ENCODE assay signal across 3 cellular contexts in genomic region chr12:12786716-12787601, GRCh38.
A peak's percentile ranks its signal among the peaks of the same experiment; 100 is the strongest.
TF ChIP-seq lines count a peak whose summit lies in the region.

No MANE protein-coding gene starts in this region.

TF ChIP-seq in GM12891, 5 proteins besides CTCF, POLR2A, EP300 and RAD21:
- peak; percentile 84 for TF ChIP-seq TAF1 (IDR thresholded peaks at IDR 0.05; ENCODE audit: low read depth, low read length)
- TF ChIP-seq PAX5 (IDR thresholded peaks at IDR 0.05; ENCODE audit: insufficient read depth, low read length, severe bottlenecking): no peak
- no peak for TF ChIP-seq SPI1 (IDR thresholded peaks at IDR 0.05; ENCODE audit: low read depth, low read length)
- peak; percentile 73 for TF ChIP-seq POLR2AphosphoS5 (IDR thresholded peaks at IDR 0.05; ENCODE audit: low read depth, low read length)
- TF ChIP-seq POU2F2 (IDR thresholded peaks at IDR 0.05; ENCODE audit: low read depth, low read length): peak; percentile 48; the same call in 1 of the 2 replicates

TF ChIP-seq in HCT116, 20 proteins besides CTCF, POLR2A, EP300 and RAD21:
- TF ChIP-seq YY1 (IDR thresholded peaks at IDR 0.05; ENCODE audit: extremely low read depth, insufficient replicate concordance, low read depth, low read length): no peak
- no peak for TF ChIP-seq SIN3A (IDR thresholded peaks at IDR 0.05; ENCODE audit: low read depth)
- no peak for TF ChIP-seq ZBTB33 (IDR thresholded peaks at IDR 0.05; ENCODE audit: extremely low read depth, insufficient replicate concordance, low read length)
- no peak for TF ChIP-seq ATF3 (IDR thresholded peaks at IDR 0.05)
- TF ChIP-seq, protein P1, sequence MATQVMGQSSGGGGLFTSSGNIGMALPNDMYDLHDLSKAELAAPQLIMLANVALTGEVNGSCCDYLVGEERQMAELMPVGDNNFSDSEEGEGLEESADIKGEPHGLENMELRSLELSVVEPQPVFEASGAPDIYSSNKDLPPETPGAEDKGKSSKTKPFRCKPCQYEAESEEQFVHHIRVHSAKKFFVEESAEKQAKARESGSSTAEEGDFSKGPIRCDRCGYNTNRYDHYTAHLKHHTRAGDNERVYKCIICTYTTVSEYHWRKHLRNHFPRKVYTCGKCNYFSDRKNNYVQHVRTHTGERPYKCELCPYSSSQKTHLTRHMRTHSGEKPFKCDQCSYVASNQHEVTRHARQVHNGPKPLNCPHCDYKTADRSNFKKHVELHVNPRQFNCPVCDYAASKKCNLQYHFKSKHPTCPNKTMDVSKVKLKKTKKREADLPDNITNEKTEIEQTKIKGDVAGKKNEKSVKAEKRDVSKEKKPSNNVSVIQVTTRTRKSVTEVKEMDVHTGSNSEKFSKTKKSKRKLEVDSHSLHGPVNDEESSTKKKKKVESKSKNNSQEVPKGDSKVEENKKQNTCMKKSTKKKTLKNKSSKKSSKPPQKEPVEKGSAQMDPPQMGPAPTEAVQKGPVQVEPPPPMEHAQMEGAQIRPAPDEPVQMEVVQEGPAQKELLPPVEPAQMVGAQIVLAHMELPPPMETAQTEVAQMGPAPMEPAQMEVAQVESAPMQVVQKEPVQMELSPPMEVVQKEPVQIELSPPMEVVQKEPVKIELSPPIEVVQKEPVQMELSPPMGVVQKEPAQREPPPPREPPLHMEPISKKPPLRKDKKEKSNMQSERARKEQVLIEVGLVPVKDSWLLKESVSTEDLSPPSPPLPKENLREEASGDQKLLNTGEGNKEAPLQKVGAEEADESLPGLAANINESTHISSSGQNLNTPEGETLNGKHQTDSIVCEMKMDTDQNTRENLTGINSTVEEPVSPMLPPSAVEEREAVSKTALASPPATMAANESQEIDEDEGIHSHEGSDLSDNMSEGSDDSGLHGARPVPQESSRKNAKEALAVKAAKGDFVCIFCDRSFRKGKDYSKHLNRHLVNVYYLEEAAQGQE (IDR thresholded peaks at IDR 0.05; ENCODE audit: low read depth): no peak
- TF ChIP-seq POLR2AphosphoS5 (IDR thresholded peaks at IDR 0.05; ENCODE audit: low read depth, low read length): peak; percentile 64
- no peak for TF ChIP-seq CEBPB (IDR thresholded peaks at IDR 0.05; ENCODE audit: low read depth)
- no peak for TF ChIP-seq EZH2phosphoT487 (IDR thresholded peaks at IDR 0.05; ENCODE audit: borderline replicate concordance)
- TF ChIP-seq MAX (IDR thresholded peaks at IDR 0.05): peak; percentile 83
- no peak for TF ChIP-seq FOSL1 (IDR thresholded peaks at IDR 0.05; ENCODE audit: low read depth)
- no peak for TF ChIP-seq TCF7L2 (IDR thresholded peaks at IDR 0.05; ENCODE audit: borderline replicate concordance, extremely low read depth, insufficient read depth, insufficient read length)

TF ChIP-seq in GM12878, 131 proteins besides CTCF, POLR2A, EP300 and RAD21 (continues in another document):
- TF ChIP-seq NFIC (IDR thresholded peaks at IDR 0.05; ENCODE audit: low read depth, low read length) (no peak), MXI1 (IDR thresholded peaks at IDR 0.05; ENCODE audit: low read depth, low read length) (peak; percentile 73), MAX (IDR thresholded peaks at IDR 0.05; ENCODE audit: low read depth, low read length) (peak; percentile 80; the same call in 1 of the 2 replicates), DPF2 (IDR thresholded peaks at IDR 0.05) (peak; percentile 37; the same call in 1 of the 2 replicates), E2F4 (IDR thresholded peaks at IDR 0.05; ENCODE audit: low read depth, low read length) (no peak), POLR2AphosphoS2 (IDR thresholded peaks at IDR 0.05; ENCODE audit: low read depth, low read length) (peak; percentile 78; the same call in 1 of the 2 replicates), TCF3 (IDR thresholded peaks at IDR 0.05; ENCODE audit: borderline replicate concordance, insufficient read depth, low read depth, low read length) (peak; percentile 82), IKZF2 (IDR thresholded peaks at IDR 0.05) (peak in 1 of 2 experiments; percentile 36; a peak in 1 of 4 replicates), MYC (IDR thresholded peaks at IDR 0.05; ENCODE audit: insufficient read depth, insufficient read length, insufficient replicate concordance, low read length, severe bottlenecking) (no peak), HDGF (IDR thresholded peaks at IDR 0.05) (no peak), YY1 (IDR thresholded peaks at IDR 0.05; ENCODE audit: low read depth, low read length) (peak; percentile 92), RB1 (IDR thresholded peaks at IDR 0.05; ENCODE audit: borderline replicate concordance) (0 out of 2 replicates have a peak, but pooled peaks have one; percentile 76), SMAD5 (IDR thresholded peaks at IDR 0.05; ENCODE audit: low read depth) (peak; percentile 32; the same call in 1 of the 2 replicates), RELA (IDR thresholded peaks at IDR 0.05; ENCODE audit: borderline replicate concordance, partially characterized antibody) (no peak), GABPA (IDR thresholded peaks at IDR 0.05; ENCODE audit: low read depth) (no peak), SMARCA5 (IDR thresholded peaks at IDR 0.05) (no peak), POU2F2 (IDR thresholded peaks at IDR 0.05; ENCODE audit: borderline replicate concordance, low read depth, low read length) (peak; percentile 53; the same call in 2 of the 3 replicates), NR2C2 (IDR thresholded peaks at IDR 0.05; ENCODE audit: borderline replicate concordance, control insufficient read depth, insufficient read length, low read depth) (no peak), POLR2AphosphoS5 (IDR thresholded peaks at IDR 0.05; ENCODE audit: low read length) (peak; percentile 84; the same call in 1 of the 2 replicates), SUPT20H (IDR thresholded peaks at IDR 0.05; ENCODE audit: borderline replicate concordance, control insufficient read depth, low read depth, low read length) (no peak), MLLT1 (IDR thresholded peaks at IDR 0.05) (peak; percentile 39; the same call in 1 of the 2 replicates), IKZF1 (conservative IDR thresholded peaks at IDR 0.05) (peak; percentile 100), TAF1 (IDR thresholded peaks at IDR 0.05; ENCODE audit: borderline replicate concordance, low read depth, low read length) (peak; percentile 68; the same call in 1 of the 2 replicates), KLF5 (IDR thresholded peaks at IDR 0.05; ENCODE audit: partially characterized antibody) (peak; percentile 45), ZNF207 (IDR thresholded peaks at IDR 0.05; ENCODE audit: borderline replicate concordance) (peak; percentile 87; the same call in 1 of the 2 replicates), FOS (IDR thresholded peaks at IDR 0.05; ENCODE audit: borderline replicate concordance, extremely low read depth, insufficient read length) (no peak), RCOR1 (conservative IDR thresholded peaks at IDR 0.05; ENCODE audit: low read depth, low read length) (no peak), BACH1 (IDR thresholded peaks at IDR 0.05; ENCODE audit: borderline replicate concordance) (0 out of 2 replicates have a peak, but pooled peaks have one; percentile 55), BHLHE40 (IDR thresholded peaks at IDR 0.05; ENCODE audit: borderline replicate concordance in 1 of 2, low read depth in 2 of 2, low read length in 1 of 2) (peak in 1 of 2 experiments; percentile 67; a peak in 2 of 4 replicates), STAT3 (IDR thresholded peaks at IDR 0.05; ENCODE audit: low read depth, low read length) (no peak), ATF3 (IDR thresholded peaks at IDR 0.05; ENCODE audit: borderline replicate concordance, extremely low read depth, low read depth, low read length) (0 out of 2 replicates have a peak, but pooled peaks have one; percentile 15), NRF1 (conservative IDR thresholded peaks at IDR 0.05; ENCODE audit: low read depth, low read length) (peak; percentile 98), MEF2B (IDR thresholded peaks at IDR 0.05; ENCODE audit: partially characterized antibody, poor library complexity, severe bottlenecking) (no peak), EED (IDR thresholded peaks at IDR 0.05; ENCODE audit: low read depth) (peak; percentile 64), CREB1 (IDR thresholded peaks at IDR 0.05; ENCODE audit: low read depth) (0 out of 2 replicates have a peak, but pooled peaks have one; percentile 7), LARP7 (IDR thresholded peaks at IDR 0.05) (peak; percentile 73), STAT1 (conservative IDR thresholded peaks at IDR 0.05) (peak; percentile 75; the same call in 1 of the 2 replicates), SIX5 (IDR thresholded peaks at IDR 0.05; ENCODE audit: low read depth, low read length, severe bottlenecking) (no peak), NR2C1 (IDR thresholded peaks at IDR 0.05) (no peak), HCFC1 (IDR thresholded peaks at IDR 0.05; ENCODE audit: low read length) (0 out of 2 replicates have a peak, but pooled peaks have one; percentile 22), NKRF (conservative IDR thresholded peaks at IDR 0.05) (peak; percentile 64), ZNF274 (IDR thresholded peaks at IDR 0.05; ENCODE audit: insufficient read depth, insufficient read length) (no peak), EGR1 (IDR thresholded peaks at IDR 0.05; ENCODE audit: borderline replicate concordance in 1 of 2, low read depth in 2 of 2, low read length in 2 of 2) (no peak)
- TF ChIP-seq, protein P2, sequence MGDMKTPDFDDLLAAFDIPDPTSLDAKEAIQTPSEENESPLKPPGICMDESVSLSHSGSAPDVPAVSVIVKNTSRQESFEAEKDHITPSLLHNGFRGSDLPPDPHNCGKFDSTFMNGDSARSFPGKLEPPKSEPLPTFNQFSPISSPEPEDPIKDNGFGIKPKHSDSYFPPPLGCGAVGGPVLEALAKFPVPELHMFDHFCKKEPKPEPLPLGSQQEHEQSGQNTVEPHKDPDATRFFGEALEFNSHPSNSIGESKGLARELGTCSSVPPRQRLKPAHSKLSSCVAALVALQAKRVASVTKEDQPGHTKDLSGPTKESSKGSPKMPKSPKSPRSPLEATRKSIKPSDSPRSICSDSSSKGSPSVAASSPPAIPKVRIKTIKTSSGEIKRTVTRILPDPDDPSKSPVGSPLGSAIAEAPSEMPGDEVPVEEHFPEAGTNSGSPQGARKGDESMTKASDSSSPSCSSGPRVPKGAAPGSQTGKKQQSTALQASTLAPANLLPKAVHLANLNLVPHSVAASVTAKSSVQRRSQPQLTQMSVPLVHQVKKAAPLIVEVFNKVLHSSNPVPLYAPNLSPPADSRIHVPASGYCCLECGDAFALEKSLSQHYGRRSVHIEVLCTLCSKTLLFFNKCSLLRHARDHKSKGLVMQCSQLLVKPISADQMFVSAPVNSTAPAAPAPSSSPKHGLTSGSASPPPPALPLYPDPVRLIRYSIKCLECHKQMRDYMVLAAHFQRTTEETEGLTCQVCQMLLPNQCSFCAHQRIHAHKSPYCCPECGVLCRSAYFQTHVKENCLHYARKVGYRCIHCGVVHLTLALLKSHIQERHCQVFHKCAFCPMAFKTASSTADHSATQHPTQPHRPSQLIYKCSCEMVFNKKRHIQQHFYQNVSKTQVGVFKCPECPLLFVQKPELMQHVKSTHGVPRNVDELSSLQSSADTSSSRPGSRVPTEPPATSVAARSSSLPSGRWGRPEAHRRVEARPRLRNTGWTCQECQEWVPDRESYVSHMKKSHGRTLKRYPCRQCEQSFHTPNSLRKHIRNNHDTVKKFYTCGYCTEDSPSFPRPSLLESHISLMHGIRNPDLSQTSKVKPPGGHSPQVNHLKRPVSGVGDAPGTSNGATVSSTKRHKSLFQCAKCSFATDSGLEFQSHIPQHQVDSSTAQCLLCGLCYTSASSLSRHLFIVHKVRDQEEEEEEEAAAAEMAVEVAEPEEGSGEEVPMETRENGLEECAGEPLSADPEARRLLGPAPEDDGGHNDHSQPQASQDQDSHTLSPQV (IDR thresholded peaks at IDR 0.05): no peak
- TF ChIP-seq, protein P3, sequence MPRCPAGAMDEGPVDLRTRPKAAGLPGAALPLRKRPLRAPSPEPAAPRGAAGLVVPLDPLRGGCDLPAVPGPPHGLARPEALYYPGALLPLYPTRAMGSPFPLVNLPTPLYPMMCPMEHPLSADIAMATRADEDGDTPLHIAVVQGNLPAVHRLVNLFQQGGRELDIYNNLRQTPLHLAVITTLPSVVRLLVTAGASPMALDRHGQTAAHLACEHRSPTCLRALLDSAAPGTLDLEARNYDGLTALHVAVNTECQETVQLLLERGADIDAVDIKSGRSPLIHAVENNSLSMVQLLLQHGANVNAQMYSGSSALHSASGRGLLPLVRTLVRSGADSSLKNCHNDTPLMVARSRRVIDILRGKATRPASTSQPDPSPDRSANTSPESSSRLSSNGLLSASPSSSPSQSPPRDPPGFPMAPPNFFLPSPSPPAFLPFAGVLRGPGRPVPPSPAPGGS (IDR thresholded peaks at IDR 0.05; ENCODE audit: borderline replicate concordance, insufficient read depth, low read depth, low read length, poor library complexity, severe bottlenecking): peak; percentile 12
